ENCODE assay signal across 10 cellular contexts in the genomic region with DNA sequence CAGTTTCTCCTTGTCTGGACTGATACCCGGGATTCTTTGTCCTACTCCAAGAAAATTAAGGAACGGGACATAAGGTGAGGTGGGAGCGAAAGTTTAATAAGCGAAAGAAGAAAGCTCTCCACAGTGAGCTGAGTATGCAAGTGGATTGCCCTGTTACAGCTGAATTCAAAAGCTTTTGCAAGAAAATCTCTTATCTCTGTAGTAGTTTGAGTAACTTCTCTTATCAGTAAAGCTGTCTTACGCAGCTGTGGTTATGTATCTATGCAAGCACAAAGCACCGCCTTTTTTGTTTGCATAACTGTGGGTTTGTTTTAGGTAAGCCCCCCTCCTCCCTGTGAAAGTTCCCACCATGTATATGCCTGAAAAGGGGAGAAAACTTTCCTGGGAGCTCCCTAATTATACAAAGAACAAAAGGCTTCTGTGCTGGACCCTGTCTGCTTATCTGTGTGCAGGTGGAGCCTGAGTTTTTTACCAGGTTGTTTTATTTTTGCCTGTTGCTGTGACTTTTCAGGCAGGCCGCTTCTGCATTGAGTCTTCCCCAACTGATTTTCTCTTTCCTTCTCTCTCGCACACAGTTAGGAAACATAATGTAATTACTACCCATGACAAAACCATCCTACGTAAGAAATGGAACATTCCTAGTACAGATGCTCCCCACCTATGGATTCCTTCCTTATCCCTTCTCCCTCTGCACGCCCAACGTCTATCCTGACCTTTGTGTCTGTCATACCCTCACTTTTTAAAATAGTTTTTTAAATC. TPM values are rescaled to one million over a fixed set of nuclear protein-coding genes. Genes with fewer than 3 reads are reported as not detected.
DNase-seq lines count a peak whose midpoint lies in the region; ATAC-seq lines count a peak whose summit lies in the region.
"Had no signal": no experiment of that assay in that cellular context is flagged by ENCODE, and none has a peak within 500 bp of the region (broad histone marks: within the 10 kb centered on the region; RNA-seq: fewer than 3 reads in every experiment).

No MANE protein-coding gene starts in this region.

- H3K9me3 ChIP-seq in stomach smooth muscle (ENCODE audit: control insufficient read depth in 2 of 2, low read length in 2 of 2): no peaks in the 10 kb centered on the region

- peak overlapping the region; percentile 61 to 80 for H3K4me3 ChIP-seq in stomach smooth muscle (ENCODE audit: low read length in 2 of 2)

- ATAC-seq in HG03457 (IDR thresholded peaks at IDR 0.05; ENCODE audit: unreplicated experiment): no peak
- ATAC-seq in GM21423 (IDR thresholded peaks at IDR 0.05; ENCODE audit: unreplicated experiment): no peak

- no peaks in the 10 kb centered on the region for H3K36me3 Mint-ChIP-seq in activated naive CD8-positive, alpha-beta T cell treated with anti-CD3 and anti-CD28 coated beads for 36 hours

- peak overlapping the region; percentile 75 for H3K4me3 Mint-ChIP-seq in activated naive CD8-positive, alpha-beta T cell treated with anti-CD3 and anti-CD28 coated beads for 36 hours

- H3K27ac ChIP-seq in stomach smooth muscle (ENCODE audit: low read length): peak overlapping the region; percentile 77

- no peak overlapping the region for H3K27ac Mint-ChIP-seq in activated naive CD8-positive, alpha-beta T cell treated with anti-CD3 and anti-CD28 coated beads for 36 hours

- H3K9me3 Mint-ChIP-seq in activated naive CD8-positive, alpha-beta T cell treated with anti-CD3 and anti-CD28 coated beads for 36 hours: peaks cover 2% of the 10 kb centered on the region

- peak overlapping the region; percentile 43 to 83 for H3K9ac ChIP-seq in stomach smooth muscle (ENCODE audit: low read length in 2 of 2)

- DNase-seq in SIG-M5 treated with dmso at 0.1 percent for 504 hours (lab: John Stamatoyannopoulos, UW; ENCODE audit: unreplicated experiment): peak; percentile 58
- no peak for DNase-seq in SIG-M5 (lab: John Stamatoyannopoulos, UW)
- no peak for DNase-seq in activated naive CD8-positive, alpha-beta T cell treated with anti-CD3 and anti-CD28 coated beads for 36 hours
- peak; percentile 75 for DNase-seq in iris pigment epithelial cell (ENCODE audit: low read depth)
- DNase-seq in NCI-H2107 (lab: John Stamatoyannopoulos, UW): no peak
- DNase-seq: 8988T, NCI-H2227 treated with DMSO at 0.1 percent for 48 hours had no signal

- H3K36me3 ChIP-seq in stomach smooth muscle (ENCODE audit: control insufficient read depth in 2 of 2, insufficient read depth in 2 of 2, low read length in 2 of 2): no peaks in the 10 kb centered on the region

- H3K4me1 ChIP-seq in stomach smooth muscle (ENCODE audit: control insufficient read depth, insufficient read depth, low read length): peaks cover 17% of the 10 kb centered on the region

- H3K27me3 Mint-ChIP-seq in activated naive CD8-positive, alpha-beta T cell treated with anti-CD3 and anti-CD28 coated beads for 36 hours: peaks cover 34% of the 10 kb centered on the region

- no peaks in the 10 kb centered on the region for H3K27me3 ChIP-seq in stomach smooth muscle (ENCODE audit: control insufficient read depth in 1 of 2, insufficient read depth in 2 of 2, low read length in 2 of 2)

- peaks cover 13% of the 10 kb centered on the region for H3K4me1 Mint-ChIP-seq in activated naive CD8-positive, alpha-beta T cell treated with anti-CD3 and anti-CD28 coated beads for 36 hours

RNA-seq across cellular contexts. Expression of a gene that starts 0.8 kb away (rescaled TPM):
- total RNA-seq in activated naive CD8-positive, alpha-beta T cell treated with anti-CD3 and anti-CD28 coated beads for 36 hours: under 1 TPM in 1 of 2 experiments, not detected in 1; 0.18 TPM

RNA-seq across cellular contexts. Expression of a gene that starts 14.1 kb away (rescaled TPM):
- total RNA-seq in activated naive CD8-positive, alpha-beta T cell treated with anti-CD3 and anti-CD28 coated beads for 36 hours: not detected

RNA-seq across cellular contexts. Expression of a gene that starts 44.8 kb away (rescaled TPM):
- total RNA-seq in activated naive CD8-positive, alpha-beta T cell treated with anti-CD3 and anti-CD28 coated beads for 36 hours: 10 to 100 TPM; 34.2 to 40.5 TPM

Comparison
In these comparisons a context has a peak if more than half of its experiments do, and no peak if none do; other contexts are left out.
1. DNase-seq: peak in SIG-M5 treated with dmso at 0.1 percent for 504 hours (single experiment) and iris pigment epithelial cell (single experiment); none in SIG-M5 (single experiment), activated naive CD8-positive, alpha-beta T cell treated with anti-CD3 and anti-CD28 coated beads for 36 hours (single experiment) and NCI-H2107 (single experiment).